1 cellular context compared by ENCODE assay signal in genomic region chr5:180860273-180860886, GRCh38.
TF ChIP-seq lines count a peak whose summit lies in the region.

No MANE protein-coding gene starts in this region.

TF ChIP-seq in K562, 482 proteins besides CTCF, POLR2A, EP300 and RAD21 (continues in another document):
- TF ChIP-seq ATF3 (IDR thresholded peaks at IDR 0.05) (no peak), ATF3 (CRISPR knock-in tag; conservative IDR thresholded peaks at IDR 0.05) (0 out of 2 replicates have a peak, but pooled peaks have one; percentile 44), RNF2 (IDR thresholded peaks at IDR 0.05) (0 out of 2 replicates have a peak, but pooled peaks have one; percentile 9), PHF8 (IDR thresholded peaks at IDR 0.05; ENCODE audit: borderline replicate concordance, low read length) (no peak), MLX (CRISPR knock-in tag; conservative IDR thresholded peaks at IDR 0.05) (no peak), TCF15 (CRISPR knock-in tag; IDR thresholded peaks at IDR 0.05) (no peak), CREM (IDR thresholded peaks at IDR 0.05; ENCODE audit: low read depth) (0 out of 2 replicates have a peak, but pooled peaks have one; percentile 4), HMBOX1 (IDR thresholded peaks at IDR 0.05) (peak; percentile 34; the same call in 1 of the 2 replicates), CEBPB (tag; IDR thresholded peaks at IDR 0.05) (no peak), ZNF354B (CRISPR knock-in tag; IDR thresholded peaks at IDR 0.05) (no peak), HDAC2 (IDR thresholded peaks at IDR 0.05) (0 out of 2 replicates have a peak, but pooled peaks have one; percentile 51), BACH1 (tag; IDR thresholded peaks at IDR 0.05) (no peak), RCOR1 (IDR thresholded peaks at IDR 0.05; ENCODE audit: borderline replicate concordance in 1 of 2, low read depth in 2 of 2, low read length in 2 of 2) (peak in 1 of 2 experiments; percentile 49; a peak in 3 of 4 replicates), FOSL1 (tag; conservative IDR thresholded peaks at IDR 0.05) (0 out of 2 replicates have a peak, but pooled peaks have one; percentile 7), MCM5 (IDR thresholded peaks at IDR 0.05; ENCODE audit: low read depth) (no peak), NR4A1 (CRISPR knock-in tag; IDR thresholded peaks at IDR 0.05) (no peak), NR4A1 (tag; IDR thresholded peaks at IDR 0.05) (no peak), SMARCA4 (IDR thresholded peaks at IDR 0.05) (peak; percentile 42; the same call in 1 of the 2 replicates), GABPA (tag; conservative IDR thresholded peaks at IDR 0.05; ENCODE audit: low read depth) (no peak), LEF1 (IDR thresholded peaks at IDR 0.05) (no peak), RBM25 (IDR thresholded peaks at IDR 0.05; ENCODE audit: low read depth, low read length, severe bottlenecking) (no peak), PHB2 (IDR thresholded peaks at IDR 0.05; ENCODE audit: low read depth) (no peak), IFI16 (CRISPR knock-in tag; IDR thresholded peaks at IDR 0.05) (no peak), CC2D1A (IDR thresholded peaks at IDR 0.05) (0 out of 2 replicates have a peak, but pooled peaks have one; percentile 15), CEBPZ (IDR thresholded peaks at IDR 0.05; ENCODE audit: borderline replicate concordance, low read depth, low read length) (no peak), TEAD4 (IDR thresholded peaks at IDR 0.05; ENCODE audit: low read length) (no peak), TEAD4 (CRISPR knock-in tag; IDR thresholded peaks at IDR 0.05; ENCODE audit: borderline replicate concordance) (no peak), DPF2 (IDR thresholded peaks at IDR 0.05) (no peak), SREBF1 (IDR thresholded peaks at IDR 0.05; ENCODE audit: borderline replicate concordance, low read depth, low read length) (0 out of 2 replicates have a peak, but pooled peaks have one; percentile 15), PRMT5 (CRISPR knock-in tag; IDR thresholded peaks at IDR 0.05) (no peak), DNMT1 (IDR thresholded peaks at IDR 0.05) (no peak), VEZF1 (CRISPR knock-in tag; IDR thresholded peaks at IDR 0.05) (peak; percentile 82), FOXO4 (CRISPR knock-in tag; IDR thresholded peaks at IDR 0.05) (no peak), DLX4 (CRISPR knock-in tag; IDR thresholded peaks at IDR 0.05) (no peak), ZNF384 (IDR thresholded peaks at IDR 0.05; ENCODE audit: low read depth, low read length) (peak; percentile 98), MITF (IDR thresholded peaks at IDR 0.05) (no peak), ZNF23 (CRISPR knock-in tag; IDR thresholded peaks at IDR 0.05) (no peak), SMARCE1 (IDR thresholded peaks at IDR 0.05) (0 out of 2 replicates have a peak, but pooled peaks have one; percentile 11), SFPQ (IDR thresholded peaks at IDR 0.05; ENCODE audit: low read depth, low read length) (no peak), MTA3 (IDR thresholded peaks at IDR 0.05; ENCODE audit: borderline replicate concordance) (0 out of 2 replicates have a peak, but pooled peaks have one; percentile 20), NELFE (IDR thresholded peaks at IDR 0.05; ENCODE audit: insufficient read depth, insufficient read length) (no peak), GATA2 (CRISPR knock-in tag; IDR thresholded peaks at IDR 0.05) (no peak), SIN3A (IDR thresholded peaks at IDR 0.05; ENCODE audit: borderline replicate concordance in 2 of 2, control insufficient read depth in 1 of 2, low read depth in 2 of 2, low read length in 2 of 2) (0 out of 4 replicates have a peak, but pooled peaks of 1 of the 2 experiments have one; percentile 13), TOE1 (IDR thresholded peaks at IDR 0.05; ENCODE audit: borderline replicate concordance) (no peak), TOE1 (CRISPR knock-in tag; IDR thresholded peaks at IDR 0.05; ENCODE audit: borderline replicate concordance, low read depth) (no peak), LCOR (CRISPR knock-in tag; IDR thresholded peaks at IDR 0.05) (peak; percentile 82), REST (CRISPR knock-in tag; IDR thresholded peaks at IDR 0.05; ENCODE audit: low read depth) (no peak), E2F1 (CRISPR knock-in tag; IDR thresholded peaks at IDR 0.05) (no peak; the same call in 1 of the 2 replicates)
